In the genomic region with DNA sequence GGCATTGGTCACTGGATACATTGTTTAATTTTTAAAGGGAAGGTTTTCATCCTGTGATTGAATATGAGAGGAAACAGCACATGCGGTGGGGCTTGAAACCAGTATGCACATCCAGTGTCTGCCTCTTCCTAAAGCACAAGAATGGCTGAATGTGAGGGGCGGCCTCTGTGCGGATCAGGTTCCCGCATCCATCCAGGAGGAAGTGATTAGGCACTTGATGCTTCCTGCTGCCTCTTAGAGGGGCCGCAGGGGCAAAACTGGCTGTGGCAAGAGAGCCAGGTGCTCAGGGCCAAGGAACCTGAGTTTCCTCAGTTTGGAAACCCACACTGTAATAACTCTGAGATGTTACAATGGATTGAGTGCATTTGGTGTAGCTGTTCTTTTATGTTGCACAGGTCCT, we compare ENCODE assay signal across 26 cellular contexts. TPM values are rescaled to one million over a fixed set of nuclear protein-coding genes. Genes with fewer than 3 reads are reported as not detected.
"Had no signal": no experiment of that assay in that cellular context is flagged by ENCODE, and none has a peak within 500 bp of the region (broad histone marks: within the 10 kb centered on the region; RNA-seq: fewer than 3 reads in every experiment).

No MANE protein-coding gene starts in this region.

- ATAC-seq: heart right ventricle; left colon; mucosa of descending colon; natural killer cell treated with Interleukin-12 subunit alpha and Interleukin-12 subunit beta and Interleukin-15 and Interleukin-18, amount 100 ng/mL, for 72 hours; sciatic nerve; stimulated activated naive CD8-positive, alpha-beta T cell treated with anti-CD3 and anti-CD28 coated beads, Interleukin-15, amount 100 ng/mL, for 72 hours had no signal

- DNase-seq: dorsolateral prefrontal cortex; effector CD8-positive, alpha-beta T cell; esophagus squamous epithelium; foreskin melanocyte; glutamatergic neuron; heart right ventricle; hypothalamus; immature natural killer cell; islet precursor cell; kidney glomerular epithelial cell; left colon; mesenchymal stem cell; mucosa of descending colon; naive B cell; occipital lobe; stimulated activated CD4-positive, alpha-beta T cell treated with anti-CD3 and anti-CD28 coated beads, Interleukin-12 subunit alpha, Interleukin-12 subunit beta, amount 100 ng/mL, for 4 hours; stimulated activated CD4-positive, alpha-beta T cell treated with anti-CD3 and anti-CD28 coated beads, Interleukin-1b, Interleukin-23, amount 100 ng/mL, for 48 hours; stimulated activated CD4-positive, alpha-beta T cell treated with anti-CD3 and anti-CD28 coated beads, Interleukin-4, amount 100 ng/mL, for 1 hour; stimulated activated CD8-positive, alpha-beta memory T cell treated with anti-CD3 and anti-CD28 coated beads, Interleukin-4, amount 100 ng/mL, for 48 hours; stimulated activated naive CD4-positive, alpha-beta T cell; stimulated activated naive CD8-positive, alpha-beta T cell treated with anti-CD3 and anti-CD28 coated beads, Interleukin-15, amount 100 ng/mL, for 72 hours; thyroid gland; trophoblast cell had no signal

RNA-seq across cellular contexts. Expression of a gene that starts 48.8 kb away (rescaled TPM):
- total RNA-seq: lung microvascular endothelial cell had no signal
